ENCODE assay signal across 10 cellular contexts in genomic region chr2:98478861-98479770, GRCh38. TPM values are rescaled to one million over a fixed set of nuclear protein-coding genes. Genes with fewer than 3 reads are reported as not detected.
A peak's percentile ranks its signal among the peaks of the same experiment; 100 is the strongest.
DNase-seq lines count a peak whose midpoint lies in the region; ATAC-seq and TF ChIP-seq lines count a peak whose summit lies in the region.
"Had no signal": no experiment of that assay in that cellular context is flagged by ENCODE, and none has a peak within 500 bp of the region (broad histone marks: within the 10 kb centered on the region; RNA-seq: fewer than 3 reads in every experiment).

No MANE protein-coding gene starts in this region.

- no peaks in the 10 kb centered on the region for H3K9me3 ChIP-seq in PC-9 (ENCODE audit: insufficient read depth, low read depth)
- H3K9me3 ChIP-seq in sigmoid colon: no peaks in the 10 kb centered on the region

- H3K27ac ChIP-seq in PC-9 (peak overlapping the region; percentile 93), sigmoid colon (peak overlapping the region; percentile 22 to 63 (median 56))
- H3K27ac ChIP-seq: coronary artery, parathyroid adenoma had no signal

- no peak for TF ChIP-seq CTCF in PC-9 (conservative IDR thresholded peaks at IDR 0.05)
- TF ChIP-seq CTCF in brain (conservative IDR thresholded peaks at IDR 0.05): no peak
- no peak for TF ChIP-seq CTCF in sigmoid colon (IDR thresholded peaks at IDR 0.05)

- no peaks in the 10 kb centered on the region for H3K36me3 Mint-ChIP-seq in brain

- H3K27ac Mint-ChIP-seq in brain: peak overlapping the region in 3 of 5 experiments; percentile 65 to 92 (median 91)

- peaks cover 72% of the 10 kb centered on the region for H3K79me2 ChIP-seq in PC-9 (ENCODE audit: low read depth)

- POLR2A ChIA-PET in PC-9 (lab: Charles Lee; ENCODE audit: unreplicated experiment): interaction anchor here (0.6 to 1.1 kb wide), 3 partner anchors 22 to 833 kb away, joined by 3 to 12 read pairs (median 6); partner anchors contain the start of gene COX5B

- H3K4me3 ChIP-seq in PC-9 (no peak overlapping the region), sigmoid colon (no peak overlapping the region)
- H3K4me3 ChIP-seq: coronary artery had no signal

- DNase-seq in NOMO-1 (lab: John Stamatoyannopoulos, UW; ENCODE audit: unreplicated experiment in 2 of 2) (peak; percentile 26 to 47), NOMO-1 treated with dmso at 0.1 percent for 144 hours (lab: John Stamatoyannopoulos, UW; ENCODE audit: unreplicated experiment) (no peak), PC-9 (no peak), sigmoid colon (peak; percentile 60), DMS114 treated with DMSO at 0.1 percent for 48 hours (lab: John Stamatoyannopoulos, UW; ENCODE audit: unreplicated experiment) (no peak), hepatic stellate cell (ENCODE audit: low spot score) (no peak)

- peak overlapping the region; percentile 58 for H3K4me2 ChIP-seq in PC-9

- H3K9me2 ChIP-seq in PC-9 (ENCODE audit: insufficient read depth): no peaks in the 10 kb centered on the region

- intact Hi-C loops in PC-9 (cut with micrococcal nuclease; ENCODE audit: unreplicated experiment) (no loop called here), sigmoid colon (cut with DNase I) (no loop called here)

- 70 to 85% methylated on average over 11 of the region's 11 CpGs for WGBS in sigmoid colon, 2 donors

- CTCF ChIA-PET in PC-9 (lab: Charles Lee): no interaction called here

- H3F3A ChIP-seq in PC-9 (ENCODE audit: insufficient read depth, low read depth): peaks cover 36% of the 10 kb centered on the region

- no TSS peak for BruUV-seq in PC-9 (replicated peaks; lab: Mats Ljungman, UMichigan)

- peaks cover 60% of the 10 kb centered on the region for H3K4me1 ChIP-seq in PC-9 (replicated peaks; ENCODE audit: insufficient read depth)
- H3K4me1 ChIP-seq in sigmoid colon: peaks cover 0 to 84% (median 71%) of the 10 kb centered on the region in 4 donors

- H3K36me3 ChIP-seq in PC-9 (ENCODE audit: low read depth) (no peaks in the 10 kb centered on the region), sigmoid colon (no peaks in the 10 kb centered on the region)

- no peak for TF ChIP-seq EP300 in sigmoid colon (IDR thresholded peaks at IDR 0.05)

- no peaks in the 10 kb centered on the region for H3K27me3 Mint-ChIP-seq in brain

- H4K20me1 ChIP-seq in PC-9 (ENCODE audit: insufficient read depth): no peaks in the 10 kb centered on the region; the same call in 1 of the 2 replicates

- no peak for ATAC-seq in GM21367 (IDR thresholded peaks at IDR 0.05; ENCODE audit: unreplicated experiment)

- no peak overlapping the region for H3K4me3 Mint-ChIP-seq in brain

- no peaks in the 10 kb centered on the region for H3K9me3 Mint-ChIP-seq in brain

- TF ChIP-seq POLR2A in sigmoid colon (IDR thresholded peaks at IDR 0.05): no peak

- H3K27me3 ChIP-seq in PC-9 (ENCODE audit: insufficient read depth, low read depth): no peaks in the 10 kb centered on the region
- no peaks in the 10 kb centered on the region for H3K27me3 ChIP-seq in sigmoid colon

- peaks cover 96% of the 10 kb centered on the region for H3K4me1 Mint-ChIP-seq in brain

- H2AFZ ChIP-seq in PC-9: no peak overlapping the region
- H2AFZ ChIP-seq: parathyroid adenoma had no signal

RNA-seq across cellular contexts. Expression of gene INPP4A, which starts 34.5 kb away (rescaled TPM):
- total RNA-seq in PC-9 (2021) (50.5 and 52.9 TPM in 2 replicates), sigmoid colon (10 to 100 TPM; 30.4 to 49.9 (median 39.9) TPM)
- polyA plus RNA-seq in brain (ENCODE audit: insufficient read depth, low read depth, low replicate concordance) (11.1 TPM), sigmoid colon (10 to 100 TPM in 1 of 3 donors, 1 to 10 TPM in 2; 1.8 to 12.2 (median 2.3) TPM)

Comparison
In these comparisons a context has a peak if more than half of its experiments do, and no peak if none do; other contexts are left out.
1. DNase-seq: peak in NOMO-1 (2 of 2) and sigmoid colon (single experiment); none in NOMO-1 treated with dmso at 0.1 percent for 144 hours (single experiment), PC-9 (0 of 2), DMS114 treated with DMSO at 0.1 percent for 48 hours (single experiment) and hepatic stellate cell (single experiment).